In genomic region chr13:49649963-49650312, GRCh38 we compare ENCODE assay signal across 23 cellular contexts. TPM values are rescaled to one million over a fixed set of nuclear protein-coding genes. Genes with fewer than 3 reads are reported as not detected.
"Had no signal": no experiment of that assay in that cellular context is flagged by ENCODE, and none has a peak within 500 bp of the region (broad histone marks: within the 10 kb centered on the region; RNA-seq: fewer than 3 reads in every experiment).

No MANE protein-coding gene starts in this region.

- H3K36me3 ChIP-seq: adrenal gland had no signal

- H3K4me1 ChIP-seq: adrenal gland had no signal

- H3K27me3 ChIP-seq: adrenal gland had no signal

- H3K9ac ChIP-seq: KMS-11 had no signal

- DNase-seq: activated CD4-positive, alpha-beta T cell treated with anti-CD3 and anti-CD28 coated beads for 4 hours; activated CD8-positive, alpha-beta memory T cell treated with anti-CD3 and anti-CD28 coated beads, Interleukin-2, amount 50 U/mL, for 4 hours; activated CD8-positive, alpha-beta T cell treated with anti-CD3 and anti-CD28 coated beads for 36 hours; activated gamma-delta T cell treated with Interleukin-2 at 50 U/mL for 16 hours; activated naive CD4-positive, alpha-beta T cell treated with anti-CD3 and anti-CD28 coated beads, Interleukin-2, amount 10 ng/mL, durations not matched to agents 7 days and 5 days; activated naive CD8-positive, alpha-beta T cell treated with anti-CD3 and anti-CD28 coated beads, Interleukin-2, amount 10 ng/mL, durations not matched to agents 7 days and 5 days; activated T-cell treated with anti-CD3 and anti-CD28 coated beads, Interleukin-2, amount 50 U/mL, for 72 hours; adrenal gland; anterior cingulate cortex; MV-4-11; NCI-H1092 treated with DMSO at 0.1 percent for 48 hours; NCI-H1417 treated with DMSO at 0.1 percent for 48 hours; NCI-H1694; NCI-H2029; NCI-H2107; NCI-H345; NCI-H510A; SHP77 had no signal

- H3K4me3 ChIP-seq: adrenal gland had no signal

- ATAC-seq: activated CD4-positive, CD25-positive, alpha-beta regulatory T cell treated with anti-CD3 and anti-CD28 coated beads, Interleukin-2, amount 50 U/mL, for 24 hours; activated CD8-positive, alpha-beta T cell treated with anti-CD3 and anti-CD28 coated beads for 36 hours; activated T-cell treated with anti-CD3 and anti-CD28 coated beads, Interleukin-2, amount 50 U/mL, for 72 hours had no signal

- H3K4me2 ChIP-seq: KMS-11 had no signal

- H3K9me3 ChIP-seq: adrenal gland had no signal

- FAIRE-seq: RCC 7860 had no signal

- H3K27ac ChIP-seq: adrenal gland, KMS-11 had no signal

RNA-seq across cellular contexts. Expression of gene ARL11, which starts 21.6 kb away (rescaled TPM):
- total RNA-seq: MCF 10A, SK-MEL-5 had no signal
